In genomic region chr22:42010778-42011177, GRCh38 we compare ENCODE assay signal across 12 cellular contexts. TPM values are rescaled to one million over a fixed set of nuclear protein-coding genes. Genes with fewer than 3 reads are reported as not detected.
"Had no signal": no experiment of that assay in that cellular context is flagged by ENCODE, and none has a peak within 500 bp of the region (broad histone marks: within the 10 kb centered on the region; RNA-seq: fewer than 3 reads in every experiment).

No MANE protein-coding gene starts in this region.

- H3K4me1 ChIP-seq: HAP-1 had no signal

- H2AFZ ChIP-seq: GM23248, GM23338 had no signal

- H3K27ac ChIP-seq: GM23248 had no signal

- H3K4me1 Mint-ChIP-seq: GM23338, H9 had no signal

- H3K4me2 ChIP-seq: GM23338 had no signal

- H3K27ac Mint-ChIP-seq: GM23338, H9, HFFc6 had no signal

- ATAC-seq: GM23338, HCT116 had no signal

- H3K4me3 Mint-ChIP-seq: GM23338, H9, HFFc6 had no signal

- H3K36me3 ChIP-seq: HAP-1 had no signal

- FAIRE-seq: H1, H54 had no signal

- DNase-seq: GM23248, GOT3, H7, H9, HCEC 1CT, HFFc6 had no signal

- H3K4me3 ChIP-seq: GM23248, GM23338, HAP-1 had no signal

- H3K9ac ChIP-seq: GM23248 had no signal

RNA-seq across cellular contexts. Expression of gene WBP2NL, which starts 12.2 kb away (rescaled TPM):
- total RNA-seq: H1, H4, H7, HFFc6 had no signal
- polyA plus RNA-seq: GM23338, H1 had no signal

RNA-seq across cellular contexts. Expression of gene SEPTIN3, which starts 41.5 kb away (rescaled TPM):
- total RNA-seq: GM23248 had no signal
